ENCODE assay signal across 21 cellular contexts in the genomic region with DNA sequence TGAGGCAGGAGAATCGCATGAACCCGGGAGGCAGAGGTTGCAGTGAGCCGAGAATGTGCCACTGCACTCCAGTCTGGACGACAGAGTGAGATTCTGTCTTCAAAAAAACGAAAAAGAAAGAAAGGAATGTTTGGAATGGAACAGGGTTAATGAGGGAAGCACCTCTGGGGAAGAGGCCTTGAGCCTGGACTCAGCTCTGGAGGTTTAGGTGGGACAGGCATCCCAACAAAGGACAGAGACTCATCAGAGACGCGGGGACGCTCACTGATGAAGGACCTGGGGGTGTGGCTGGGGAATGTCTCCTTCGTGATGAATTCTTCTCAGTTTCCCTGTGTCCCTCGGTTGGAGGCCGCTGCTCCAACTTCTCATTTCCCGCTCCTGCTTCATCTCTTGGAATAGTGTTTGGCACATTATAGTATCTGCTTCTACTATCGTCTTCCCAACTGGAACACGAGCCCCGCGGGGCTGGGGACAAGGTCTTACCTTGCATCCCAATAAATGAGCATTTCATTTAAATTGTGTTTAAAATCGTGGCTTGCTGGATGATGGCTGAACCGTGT. TPM values are rescaled to one million over a fixed set of nuclear protein-coding genes. Genes with fewer than 3 reads are reported as not detected.
"Had no signal": no experiment of that assay in that cellular context is flagged by ENCODE, and none has a peak within 500 bp of the region (broad histone marks: within the 10 kb centered on the region; RNA-seq: fewer than 3 reads in every experiment).

No MANE protein-coding gene starts in this region.

- H3K9me3 ChIP-seq: lower lobe of right lung, suprapubic skin had no signal

- H3K4me3 ChIP-seq: lower lobe of right lung, suprapubic skin had no signal

- H3K36me3 ChIP-seq: lower lobe of right lung, suprapubic skin had no signal

- H3K27ac ChIP-seq: lower lobe of right lung, suprapubic skin had no signal

- H3K27me3 ChIP-seq: suprapubic skin had no signal

- DNase-seq: activated CD4-positive, alpha-beta memory T cell treated with anti-CD3 and anti-CD28 coated beads for 36 hours; activated CD4-positive, alpha-beta T cell treated with anti-CD3 and anti-CD28 coated beads for 36 hours; activated CD8-positive, alpha-beta memory T cell treated with anti-CD3 and anti-CD28 coated beads, Interleukin-2, amount 10 ng/mL, durations not matched to agents 7 days and 5 days; activated naive CD4-positive, alpha-beta T cell; activated naive CD8-positive, alpha-beta T cell treated with anti-CD3 and anti-CD28 coated beads for 36 hours; activated T-cell treated with anti-CD3 and anti-CD28 coated beads, Interleukin-2, amount 50 U/mL, for 1 hour; amniotic stem cell; foreskin fibroblast; left colon; lower lobe of right lung; midbrain; nucleus accumbens; retina; stimulated activated naive CD8-positive, alpha-beta T cell treated with anti-CD3 and anti-CD28 coated beads, Interleukin-15, amount 100 ng/mL, for 72 hours; T-helper 2 cell had no signal

- ATAC-seq: activated CD4-positive, alpha-beta T cell treated with anti-CD3 and anti-CD28 coated beads for 36 hours; activated CD8-positive, alpha-beta memory T cell treated with anti-CD3 and anti-CD28 coated beads, Interleukin-2, amount 10 ng/mL, durations not matched to agents 7 days and 5 days; activated T-helper 17 cell treated with anti-CD3 and anti-CD28 coated beads, Interleukin-2, amount 50 U/mL, for 72 hours; lower lobe of right lung; stimulated activated naive CD8-positive, alpha-beta T cell treated with anti-CD3 and anti-CD28 coated beads, Interleukin-15, amount 100 ng/mL, for 72 hours had no signal

- H3K4me1 ChIP-seq: lower lobe of right lung had no signal

RNA-seq across cellular contexts. Expression of a gene that starts 27.6 kb away (rescaled TPM):
- total RNA-seq: activated CD4-positive, alpha-beta memory T cell treated with anti-CD3 and anti-CD28 coated beads for 36 hours; activated CD4-positive, alpha-beta T cell treated with anti-CD3 and anti-CD28 coated beads for 36 hours; activated CD8-positive, alpha-beta memory T cell treated with anti-CD3 and anti-CD28 coated beads, Interleukin-2, amount 10 ng/mL, durations not matched to agents 7 days and 5 days; activated naive CD8-positive, alpha-beta T cell treated with anti-CD3 and anti-CD28 coated beads for 36 hours; chondrocyte; glomerular endothelial cell; posterior vena cava had no signal

RNA-seq across cellular contexts. Expression of a gene that starts 54.0 kb away (rescaled TPM):
- total RNA-seq: activated CD4-positive, alpha-beta memory T cell treated with anti-CD3 and anti-CD28 coated beads for 36 hours; activated CD4-positive, alpha-beta T cell treated with anti-CD3 and anti-CD28 coated beads for 36 hours; activated CD8-positive, alpha-beta memory T cell treated with anti-CD3 and anti-CD28 coated beads, Interleukin-2, amount 10 ng/mL, durations not matched to agents 7 days and 5 days; activated naive CD8-positive, alpha-beta T cell treated with anti-CD3 and anti-CD28 coated beads for 36 hours; activated T-helper 17 cell treated with anti-CD3 and anti-CD28 coated beads, Interleukin-2, amount 50 U/mL, for 72 hours; dermis microvascular lymphatic vessel endothelial cell; glomerular endothelial cell; lower lobe of right lung had no signal
